9 cellular contexts compared by ENCODE assay signal in genomic region chr19:54179921-54180452, GRCh38. TPM values are rescaled to one million over a fixed set of nuclear protein-coding genes. Genes with fewer than 3 reads are reported as not detected.
DNase-seq lines count a peak whose midpoint lies in the region; ATAC-seq, FAIRE-seq and TF ChIP-seq lines count a peak whose summit lies in the region.
"Had no signal": no experiment of that assay in that cellular context is flagged by ENCODE, and none has a peak within 500 bp of the region (broad histone marks: within the 10 kb centered on the region; RNA-seq: fewer than 3 reads in every experiment).

No MANE protein-coding gene starts in this region.

- H3K27me3 Mint-ChIP-seq in neural crest cell (ENCODE audit: low read depth), result peaks cover 6% of the 10 kb centered on the region
- H3K27me3 Mint-ChIP-seq in stimulated activated memory B cell treated with anti-CD40 and anti-IgM and Interleukin-4, amounts not matched to agents 10 μg/mL and 1 μg/mL and 100 μg/mL, for 72 hours, result no peaks in the 10 kb centered on the region

- no peak overlapping the region for H3K4me3 ChIP-seq in endothelial cell of umbilical vein (replicated peaks in 1 of 3; ENCODE audit: insufficient read depth in 1 of 3, low read depth in 1 of 3, low read length in 3 of 3)
- no peak overlapping the region for H3K4me3 ChIP-seq in MG63

- H3K36me3 ChIP-seq in endothelial cell of umbilical vein (ENCODE audit: control insufficient read depth in 2 of 2, extremely low read depth in 1 of 2, insufficient read depth in 2 of 2, low read length in 2 of 2) (peaks cover 7 to 38% of the 10 kb centered on the region in 2 experiments), MG63 (peaks cover 18% of the 10 kb centered on the region)

- CTCF ChIA-PET in endothelial cell of umbilical vein (lab: Charles Lee), result interaction anchor here (1.0 to 1.8 kb wide), 5 partner anchors 9 to 86 kb away, joined by 3 to 6 read pairs (median 3); partner anchors contain the start of genes MBOAT7 and TSEN34

- FAIRE-seq in endothelial cell of umbilical vein (lab: Jason Lieb, UNC), result peak; percentile 59
- FAIRE-seq: endometrium had no signal

- peak overlapping the region; percentile 82 for H3K4me3 Mint-ChIP-seq in neural crest cell
- no peak overlapping the region for H3K4me3 Mint-ChIP-seq in stimulated activated memory B cell treated with anti-CD40 and anti-IgM and Interleukin-4, amounts not matched to agents 10 μg/mL and 1 μg/mL and 100 μg/mL, for 72 hours

- POLR2A ChIA-PET in endothelial cell of umbilical vein (lab: Charles Lee), result no interaction called here

- no peak overlapping the region for H3K9ac ChIP-seq in endothelial cell of umbilical vein (replicated peaks; ENCODE audit: extremely low read depth, insufficient read depth, low read length)

- H3K27ac ChIP-seq in endothelial cell of umbilical vein (ENCODE audit: insufficient read depth, low read depth, low read length), result no peak overlapping the region

- intact Hi-C loops in endothelial cell of umbilical vein (cut with micrococcal nuclease), result loop anchor here (1.0 kb wide), 1 partner anchor 9 kb away; the partner anchor contains the start of gene MBOAT7

- no peaks in the 10 kb centered on the region for H3K4me1 ChIP-seq in endothelial cell of umbilical vein (ENCODE audit: control insufficient read depth, extremely low read depth, insufficient read depth, low read length)

- dilution Hi-C loops in endothelial cell of umbilical vein (cut with MboI; ENCODE audit: extremely low pct_ligation_motif_present, low sequenced_read_pairs), result no loop called here

- no TSS peak for BruUV-seq in endothelial cell of umbilical vein (replicated peaks; lab: Mats Ljungman, UMichigan)

- H4K20me1 ChIP-seq in endothelial cell of umbilical vein (replicated peaks; ENCODE audit: control insufficient read depth, extremely low read depth, insufficient read depth, low read length), result no peaks in the 10 kb centered on the region

- no peak for TF ChIP-seq POLR2A in endothelial cell of umbilical vein (IDR thresholded peaks at IDR 0.05; ENCODE audit: low read depth, low read length)

- no peak overlapping the region for H3K4me2 ChIP-seq in endothelial cell of umbilical vein (ENCODE audit: insufficient read depth, low read length)

- no peak overlapping the region for H2AFZ ChIP-seq in endothelial cell of umbilical vein (ENCODE audit: low read depth, low read length)

- H3K9me3 ChIP-seq in endothelial cell of umbilical vein (replicated peaks; ENCODE audit: control insufficient read depth, insufficient read depth, low read length) (no peaks in the 10 kb centered on the region), MG63 (no peaks in the 10 kb centered on the region)

- DNase-seq in NCI-H510A (lab: John Stamatoyannopoulos, UW) (peak; percentile 90), endothelial cell of umbilical vein (ENCODE audit: low read depth, low spot score) (peak; percentile 54), neural crest cell (ENCODE audit: low read depth, low spot score) (peak; percentile 67), omental fat pad (ENCODE audit: low spot score) (no peak), MG63 (no peak)

- H3K27ac Mint-ChIP-seq in neural crest cell (ENCODE audit: unreplicated experiment), result peak overlapping the region; percentile 95
- H3K27ac Mint-ChIP-seq in stimulated activated memory B cell treated with anti-CD40 and anti-IgM and Interleukin-4, amounts not matched to agents 10 μg/mL and 1 μg/mL and 100 μg/mL, for 72 hours, result no peak overlapping the region

- H3K27me3 ChIP-seq in endothelial cell of umbilical vein (ENCODE audit: control insufficient read depth in 2 of 2, insufficient read depth in 2 of 2, low read length in 2 of 2), result no peaks in the 10 kb centered on the region
- H3K27me3 ChIP-seq in MG63, result no peaks in the 10 kb centered on the region

- peaks cover 23% of the 10 kb centered on the region for H3K4me1 Mint-ChIP-seq in neural crest cell
- H3K4me1 Mint-ChIP-seq in stimulated activated memory B cell treated with anti-CD40 and anti-IgM and Interleukin-4, amounts not matched to agents 10 μg/mL and 1 μg/mL and 100 μg/mL, for 72 hours, result peaks cover 10% of the 10 kb centered on the region

- H3K79me2 ChIP-seq in endothelial cell of umbilical vein (ENCODE audit: control insufficient read depth, insufficient read depth, low read length), result no peaks in the 10 kb centered on the region

- ATAC-seq in stimulated activated memory B cell treated with anti-CD40 and anti-IgM and Interleukin-4, amounts not matched to agents 10 μg/mL and 1 μg/mL and 100 μg/mL, for 72 hours, result no peak
- ATAC-seq in omental fat pad (ENCODE audit: low FRiP score) (no peak), HG02678 (IDR thresholded peaks at IDR 0.05; ENCODE audit: unreplicated experiment) (no peak)

- no peaks in the 10 kb centered on the region for H3K9me1 ChIP-seq in endothelial cell of umbilical vein (replicated peaks; ENCODE audit: control insufficient read depth, extremely low read depth, insufficient read depth, low read length)

- H3K36me3 Mint-ChIP-seq in neural crest cell (ENCODE audit: low read depth), result peaks cover 5% of the 10 kb centered on the region
- H3K36me3 Mint-ChIP-seq in stimulated activated memory B cell treated with anti-CD40 and anti-IgM and Interleukin-4, amounts not matched to agents 10 μg/mL and 1 μg/mL and 100 μg/mL, for 72 hours, result peaks cover 48% of the 10 kb centered on the region

- H3K9me3 Mint-ChIP-seq in neural crest cell, result no peaks in the 10 kb centered on the region
- no peaks in the 10 kb centered on the region for H3K9me3 Mint-ChIP-seq in stimulated activated memory B cell treated with anti-CD40 and anti-IgM and Interleukin-4, amounts not matched to agents 10 μg/mL and 1 μg/mL and 100 μg/mL, for 72 hours

- TF ChIP-seq CTCF in GM12874 (IDR thresholded peaks at IDR 0.05; ENCODE audit: insufficient read depth, low read depth, low read length) (peak; percentile 46), endothelial cell of umbilical vein (IDR thresholded peaks at IDR 0.05; ENCODE audit: extremely low read depth in 1 of 2, insufficient read depth in 1 of 2, low read depth in 1 of 2, low read length in 2 of 2) (peak; percentile 43 to 46), neural crest cell (conservative IDR thresholded peaks at IDR 0.05) (peak; percentile 61), omental fat pad (IDR thresholded peaks at IDR 0.05) (no peak)

RNA-seq across cellular contexts. Expression of gene TMC4, which starts 7.0 kb away (rescaled TPM):
- 0.71 and 0.74 TPM in 2 replicates for total RNA-seq in endothelial cell of umbilical vein
- polyA plus RNA-seq in endothelial cell of umbilical vein, result 1.7 and 2.4 TPM in 2 replicates
- 1.0 and 1.1 TPM in 2 replicates for polyA plus RNA-seq in endothelial cell of umbilical vein (2011; cell fraction: cytosol; rRNA removed)
- polyA plus RNA-seq in endothelial cell of umbilical vein (2011; cell fraction: nucleus; rRNA removed), result 2.9 and 3.9 TPM in 2 replicates
- 1.5 and 1.6 TPM in 2 replicates for polyA plus RNA-seq in endothelial cell of umbilical vein (2012)
- 0.29 and 0.76 TPM in 2 replicates for polyA minus RNA-seq in endothelial cell of umbilical vein
- not detected for polyA minus RNA-seq in endothelial cell of umbilical vein (2011; cell fraction: cytosol; rRNA and poly(A)+ RNA removed)
- 0.19 TPM in 1 of 2 replicates, not detected in the other for polyA minus RNA-seq in endothelial cell of umbilical vein (2011; cell fraction: nucleus; rRNA and poly(A)+ RNA removed)
- total RNA-seq in neural crest cell, result 0.28 TPM in 1 of 2 replicates, not detected in the other
- total RNA-seq in omental fat pad, result 1 to 10 TPM in 3 of 4 donors, not detected in 1; 1.2 to 4.1 (median 1.6) TPM
- not detected in 2 replicates for total RNA-seq in MG63 (2014; rRNA removed; shearing (Covaris generic); ENCODE audit: low replicate concordance)

RNA-seq across cellular contexts. Expression of gene MBOAT7, which starts 9.4 kb away (rescaled TPM):
- total RNA-seq in endothelial cell of umbilical vein (175 and 218 TPM in 2 replicates), neural crest cell (74.2 and 76.5 TPM in 2 replicates), omental fat pad (10 to 100 TPM; 21.0 to 72.4 (median 32.7) TPM)
- polyA plus RNA-seq in endothelial cell of umbilical vein, result 204 and 256 TPM in 2 replicates
- polyA plus RNA-seq in endothelial cell of umbilical vein (2011; cell fraction: cytosol; rRNA removed), result 117 and 136 TPM in 2 replicates
- polyA plus RNA-seq in endothelial cell of umbilical vein (2011; cell fraction: nucleus; rRNA removed), result 153 and 177 TPM in 2 replicates
- polyA plus RNA-seq in endothelial cell of umbilical vein (2012), result 159 and 188 TPM in 2 replicates
- 80.3 and 88.3 TPM in 2 replicates for polyA minus RNA-seq in endothelial cell of umbilical vein
- polyA minus RNA-seq in endothelial cell of umbilical vein (2011; cell fraction: cytosol; rRNA and poly(A)+ RNA removed), result 80.3 TPM
- 58.8 and 67.3 TPM in 2 replicates for polyA minus RNA-seq in endothelial cell of umbilical vein (2011; cell fraction: nucleus; rRNA and poly(A)+ RNA removed)
- total RNA-seq in MG63 (2014; rRNA removed; shearing (Covaris generic); ENCODE audit: low replicate concordance), result 15.7 and 43.2 TPM in 2 replicates

RNA-seq across cellular contexts. Expression of gene TSEN34, which starts 11.1 kb away (rescaled TPM):
- total RNA-seq in endothelial cell of umbilical vein (37.4 and 40.7 TPM in 2 replicates), neural crest cell (66.2 and 67.9 TPM in 2 replicates), omental fat pad (10 to 100 TPM; 36.1 to 49.3 (median 40.3) TPM)
- polyA plus RNA-seq in endothelial cell of umbilical vein, result 81.9 and 107 TPM in 2 replicates
- polyA plus RNA-seq in endothelial cell of umbilical vein (2011; cell fraction: cytosol; rRNA removed), result 44.2 and 58.1 TPM in 2 replicates
- polyA plus RNA-seq in endothelial cell of umbilical vein (2011; cell fraction: nucleus; rRNA removed), result 19.0 and 19.4 TPM in 2 replicates
- polyA plus RNA-seq in endothelial cell of umbilical vein (2012), result 40.4 and 52.0 TPM in 2 replicates
- polyA minus RNA-seq in endothelial cell of umbilical vein, result 21.8 and 29.0 TPM in 2 replicates
- 34.3 TPM for polyA minus RNA-seq in endothelial cell of umbilical vein (2011; cell fraction: cytosol; rRNA and poly(A)+ RNA removed)
- polyA minus RNA-seq in endothelial cell of umbilical vein (2011; cell fraction: nucleus; rRNA and poly(A)+ RNA removed), result 3.3 and 5.0 TPM in 2 replicates
- total RNA-seq in MG63 (2014; rRNA removed; shearing (Covaris generic); ENCODE audit: low replicate concordance), result 68.7 and 103 TPM in 2 replicates

RNA-seq across cellular contexts. Expression of gene LENG1, which starts 20.5 kb away (rescaled TPM):
- total RNA-seq in endothelial cell of umbilical vein (5.0 and 6.9 TPM in 2 replicates), neural crest cell (5.1 and 5.9 TPM in 2 replicates), omental fat pad (10 to 100 TPM in 1 of 4 donors, 1 to 10 TPM in 3; 5.3 to 12.3 (median 7.4) TPM)
- 2.1 and 3.0 TPM in 2 replicates for polyA plus RNA-seq in endothelial cell of umbilical vein
- 4.1 and 5.2 TPM in 2 replicates for polyA plus RNA-seq in endothelial cell of umbilical vein (2011; cell fraction: cytosol; rRNA removed)
- polyA plus RNA-seq in endothelial cell of umbilical vein (2011; cell fraction: nucleus; rRNA removed), result 2.3 and 3.6 TPM in 2 replicates
- polyA plus RNA-seq in endothelial cell of umbilical vein (2012), result 4.3 and 6.3 TPM in 2 replicates
- polyA minus RNA-seq in endothelial cell of umbilical vein, result 0.51 and 1.5 TPM in 2 replicates
- 1.4 TPM for polyA minus RNA-seq in endothelial cell of umbilical vein (2011; cell fraction: cytosol; rRNA and poly(A)+ RNA removed)
- 0.38 and 2.5 TPM in 2 replicates for polyA minus RNA-seq in endothelial cell of umbilical vein (2011; cell fraction: nucleus; rRNA and poly(A)+ RNA removed)
- 11.1 and 18.2 TPM in 2 replicates for total RNA-seq in MG63 (2014; rRNA removed; shearing (Covaris generic); ENCODE audit: low replicate concordance)

RNA-seq across cellular contexts. Expression of gene RPS9, which starts 20.7 kb away (rescaled TPM):
- total RNA-seq in endothelial cell of umbilical vein (1,192 and 1,260 TPM in 2 replicates), neural crest cell (1,439 and 1,464 TPM in 2 replicates), omental fat pad (1,000 to 10,000 TPM; 1,567 to 2,105 (median 1,838) TPM)
- polyA plus RNA-seq in endothelial cell of umbilical vein, result 3,343 and 4,230 TPM in 2 replicates
- 3,326 and 3,998 TPM in 2 replicates for polyA plus RNA-seq in endothelial cell of umbilical vein (2011; cell fraction: cytosol; rRNA removed)
- polyA plus RNA-seq in endothelial cell of umbilical vein (2011; cell fraction: nucleus; rRNA removed), result 1,121 and 1,183 TPM in 2 replicates
- polyA plus RNA-seq in endothelial cell of umbilical vein (2012), result 2,632 and 2,638 TPM in 2 replicates
- 537 and 600 TPM in 2 replicates for polyA minus RNA-seq in endothelial cell of umbilical vein
- 455 TPM for polyA minus RNA-seq in endothelial cell of umbilical vein (2011; cell fraction: cytosol; rRNA and poly(A)+ RNA removed)
- polyA minus RNA-seq in endothelial cell of umbilical vein (2011; cell fraction: nucleus; rRNA and poly(A)+ RNA removed), result 161 and 222 TPM in 2 replicates
- total RNA-seq in MG63 (2014; rRNA removed; shearing (Covaris generic); ENCODE audit: low replicate concordance), result 3,013 and 3,637 TPM in 2 replicates

Comparison
In these comparisons a context has a peak if more than half of its experiments do, and no peak if none do; other contexts are left out.
1. CTCF ChIP-seq: peak in GM12874 (single experiment), endothelial cell of umbilical vein (2 of 2) and neural crest cell (single experiment); none in omental fat pad (0 of 3).
2. DNase-seq: peak in NCI-H510A (single experiment), endothelial cell of umbilical vein (single experiment) and neural crest cell (single experiment); none in omental fat pad (single experiment) and MG63 (single experiment).